In genomic region chr6:157380458-157380778, GRCh38 we compare ENCODE assay signal across 7 cellular contexts. TPM values are rescaled to one million over a fixed set of nuclear protein-coding genes. Genes with fewer than 3 reads are reported as not detected.
DNase-seq lines count a peak whose midpoint lies in the region; ATAC-seq, FAIRE-seq and TF ChIP-seq lines count a peak whose summit lies in the region.

No MANE protein-coding gene starts in this region.

- peak; percentile 3 for ATAC-seq in HG02973 (IDR thresholded peaks at IDR 0.05; ENCODE audit: unreplicated experiment)

- peaks cover 0 to 23% of the 10 kb centered on the region in 2 donors for H3K4me1 ChIP-seq in right atrium auricular region
- H3K4me1 ChIP-seq in skeletal muscle tissue (ENCODE audit: control insufficient read depth in 3 of 3, insufficient read depth in 3 of 3, low read length in 3 of 3), result peaks cover 9 to 16% (median 13%) of the 10 kb centered on the region in 3 donors

- no peak for FAIRE-seq in GM19239 (lab: Jason Lieb, UNC)

- H3K36me3 ChIP-seq in WERI-Rb-1, result no peaks in the 10 kb centered on the region
- H3K36me3 ChIP-seq in right atrium auricular region, result no peaks in the 10 kb centered on the region
- H3K36me3 ChIP-seq in skeletal muscle tissue (ENCODE audit: control insufficient read depth in 3 of 3, insufficient read depth in 3 of 3, low read length in 3 of 3), result no peaks in the 10 kb centered on the region

- H3K4me3 ChIP-seq in WERI-Rb-1 (ENCODE audit: low read depth, low read length), result peak overlapping the region; percentile 83
- peak overlapping the region; percentile 79 to 96 for H3K4me3 ChIP-seq in right atrium auricular region
- H3K4me3 ChIP-seq in skeletal muscle tissue (ENCODE audit: low read length in 3 of 3), result peak overlapping the region; percentile 84 to 88 (median 85)

- H3K27me3 ChIP-seq in WERI-Rb-1 (ENCODE audit: insufficient read depth, low read depth, severe bottlenecking), result no peaks in the 10 kb centered on the region
- no peaks in the 10 kb centered on the region for H3K27me3 ChIP-seq in right atrium auricular region
- H3K27me3 ChIP-seq in skeletal muscle tissue (ENCODE audit: control insufficient read depth in 3 of 3, insufficient read depth in 3 of 3, low read length in 3 of 3), result no peaks in the 10 kb centered on the region

- H3K9me3 ChIP-seq in WERI-Rb-1 (ENCODE audit: severe bottlenecking) (no peaks in the 10 kb centered on the region), right atrium auricular region (no peaks in the 10 kb centered on the region), skeletal muscle tissue (ENCODE audit: control insufficient read depth in 3 of 3, low read length in 3 of 3) (no peaks in the 10 kb centered on the region)

- no peak for TF ChIP-seq CTCF in WERI-Rb-1 (IDR thresholded peaks at IDR 0.05; ENCODE audit: low read depth, low read length)
- TF ChIP-seq CTCF in right atrium auricular region (IDR thresholded peaks at IDR 0.05), result no peak

- peak overlapping the region; percentile 76 to 86 (median 83) for H3K9ac ChIP-seq in skeletal muscle tissue (ENCODE audit: low read depth in 1 of 3, low read length in 3 of 3)

- H3K27ac ChIP-seq in WERI-Rb-1 (peak overlapping the region; percentile 85), right atrium auricular region (peak overlapping the region; percentile 93 to 98), skeletal muscle tissue (ENCODE audit: low read depth, low read length) (peak overlapping the region; percentile 79)

- DNase-seq in GM19239 (ENCODE audit: insufficient read length, low spot score), result peak; percentile 8
- no peak for DNase-seq in WERI-Rb-1
- DNase-seq in right atrium auricular region (ENCODE audit: low spot score), result no peak
- DNase-seq in NCI-H1048 (lab: John Stamatoyannopoulos, UW), result no peak
- no peak for DNase-seq in NCI-H526 treated with DMSO at 0.1 percent for 48 hours (lab: John Stamatoyannopoulos, UW)

RNA-seq across cellular contexts. Expression of gene ZDHHC14, which starts 0.6 kb away (rescaled TPM):
- total RNA-seq in right atrium auricular region (10 to 100 TPM; 13.0 to 19.1 TPM), skeletal muscle tissue (6.8 TPM)

RNA-seq across cellular contexts. Expression of gene TMEM242, which starts 57.1 kb away (rescaled TPM):
- total RNA-seq in right atrium auricular region (1 to 10 TPM; 4.9 to 6.2 TPM), skeletal muscle tissue (6.8 TPM)
